ENCODE assay signal across 25 cellular contexts in the genomic region with DNA sequence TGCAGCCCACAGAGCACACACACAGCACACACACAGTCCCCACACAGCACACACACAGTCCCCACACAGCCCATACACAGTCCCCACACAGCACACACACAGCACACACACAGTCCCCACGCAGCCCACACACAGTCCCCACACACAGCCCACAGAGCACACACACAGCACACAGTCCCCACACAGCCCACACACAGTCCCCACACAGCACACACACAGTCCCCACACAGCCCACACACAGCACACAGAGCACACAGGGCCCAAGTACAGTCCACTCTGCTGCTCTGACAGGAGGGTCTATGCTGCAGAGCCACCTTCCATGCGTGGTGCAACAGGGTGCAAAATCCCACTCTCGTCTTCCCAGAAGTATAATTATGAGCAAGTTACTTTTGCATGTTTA.
"Had no signal": no experiment of that assay in that cellular context is flagged by ENCODE, and none has a peak within 500 bp of the region (broad histone marks: within the 10 kb centered on the region; RNA-seq: fewer than 3 reads in every experiment).

No MANE protein-coding gene starts in this region.

- H3K27ac Mint-ChIP-seq: activated CD4-positive, alpha-beta memory T cell treated with anti-CD3 and anti-CD28 coated beads for 36 hours; activated T-helper 17 cell treated with anti-CD3 and anti-CD28 coated beads, Interleukin-2, amount 50 U/mL, for 72 hours; stimulated activated memory B cell treated with anti-CD40 and anti-IgM and Interleukin-4, amounts not matched to agents 10 μg/mL and 1 μg/mL and 100 μg/mL, for 72 hours had no signal

- H3K4me1 Mint-ChIP-seq: neural crest cell; stimulated activated memory B cell treated with anti-CD40 and anti-IgM and Interleukin-4, amounts not matched to agents 10 μg/mL and 1 μg/mL and 100 μg/mL, for 72 hours had no signal

- H3K4me3 ChIP-seq: breast epithelium, gastrocnemius medialis, hepatocyte, right lobe of liver, skin epidermis, tibial nerve had no signal

- H3K27me3 ChIP-seq: breast epithelium, gastrocnemius medialis, hepatocyte, right lobe of liver, tibial nerve had no signal

- FAIRE-seq: colon, keratinocyte had no signal

- H3K4me1 ChIP-seq: breast epithelium, gastrocnemius medialis, right lobe of liver, tibial nerve had no signal

- H3K27me3 Mint-ChIP-seq: activated CD4-positive, alpha-beta memory T cell treated with anti-CD3 and anti-CD28 coated beads for 36 hours; stimulated activated memory B cell treated with anti-CD40 and anti-IgM and Interleukin-4, amounts not matched to agents 10 μg/mL and 1 μg/mL and 100 μg/mL, for 72 hours had no signal

- H3K9me3 ChIP-seq: breast epithelium, gastrocnemius medialis, right lobe of liver had no signal

- H3K36me3 ChIP-seq: breast epithelium, gastrocnemius medialis, right lobe of liver, tibial nerve had no signal

- H3K79me2 ChIP-seq: hepatocyte had no signal

- H3K9me3 Mint-ChIP-seq: activated CD4-positive, alpha-beta memory T cell treated with anti-CD3 and anti-CD28 coated beads for 36 hours; activated T-cell treated with anti-CD3 and anti-CD28 coated beads, Interleukin-2, amount 50 U/mL, for 4 hours; neural crest cell had no signal

- ATAC-seq: activated naive CD4-positive, alpha-beta T cell treated with anti-CD3 and anti-CD28 coated beads, Interleukin-2, amount 50 U/mL, for 72 hours; activated T-cell treated with anti-CD3 and anti-CD28 coated beads, Interleukin-2, amount 50 U/mL, for 4 hours; activated T-helper 17 cell treated with anti-CD3 and anti-CD28 coated beads, Interleukin-2, amount 50 U/mL, for 72 hours; gastrocnemius medialis; left cardiac atrium; naive thymus-derived CD8-positive, alpha-beta T cell; stimulated activated memory B cell treated with anti-CD40 and anti-IgM and Interleukin-4, amounts not matched to agents 10 μg/mL and 1 μg/mL and 100 μg/mL, for 72 hours had no signal

- H3K4me2 ChIP-seq: hepatocyte had no signal

- DNase-seq: activated CD4-positive, alpha-beta memory T cell treated with anti-CD3 and anti-CD28 coated beads for 36 hours; activated CD4-positive, alpha-beta T cell treated with anti-CD3 and anti-CD28 coated beads for 4 hours; activated naive CD4-positive, alpha-beta T cell; activated T-cell treated with anti-CD3 and anti-CD28 coated beads, Interleukin-2, amount 50 U/mL, for 4 hours; effector CD8-positive, alpha-beta T cell; gastrocnemius medialis; glutamatergic neuron; left cardiac atrium; midbrain; naive thymus-derived CD8-positive, alpha-beta T cell; occipital lobe; stimulated activated CD4-positive, alpha-beta T cell treated with anti-CD3 and anti-CD28 coated beads, Interleukin-1b, Interleukin-23, amount 100 ng/mL, for 48 hours; stimulated activated CD4-positive, alpha-beta T cell treated with anti-CD3 and anti-CD28 coated beads, Interleukin-4, amount 100 ng/mL, for 4 hours; stimulated activated CD8-positive, alpha-beta memory T cell treated with anti-CD3 and anti-CD28 coated beads, Interleukin-4, amount 100 ng/mL, for 48 hours had no signal

- H3K27ac ChIP-seq: breast epithelium, gastrocnemius medialis, hepatocyte, right lobe of liver, skin epidermis, tibial nerve had no signal

- H3K4me3 Mint-ChIP-seq: activated CD4-positive, alpha-beta memory T cell treated with anti-CD3 and anti-CD28 coated beads for 36 hours; activated T-cell treated with anti-CD3 and anti-CD28 coated beads, Interleukin-2, amount 50 U/mL, for 4 hours; activated T-helper 17 cell treated with anti-CD3 and anti-CD28 coated beads, Interleukin-2, amount 50 U/mL, for 72 hours; naive thymus-derived CD8-positive, alpha-beta T cell; neural crest cell; stimulated activated memory B cell treated with anti-CD40 and anti-IgM and Interleukin-4, amounts not matched to agents 10 μg/mL and 1 μg/mL and 100 μg/mL, for 72 hours had no signal

- H2AFZ ChIP-seq: hepatocyte had no signal
